20 cellular contexts compared by ENCODE assay signal in the genomic region with DNA sequence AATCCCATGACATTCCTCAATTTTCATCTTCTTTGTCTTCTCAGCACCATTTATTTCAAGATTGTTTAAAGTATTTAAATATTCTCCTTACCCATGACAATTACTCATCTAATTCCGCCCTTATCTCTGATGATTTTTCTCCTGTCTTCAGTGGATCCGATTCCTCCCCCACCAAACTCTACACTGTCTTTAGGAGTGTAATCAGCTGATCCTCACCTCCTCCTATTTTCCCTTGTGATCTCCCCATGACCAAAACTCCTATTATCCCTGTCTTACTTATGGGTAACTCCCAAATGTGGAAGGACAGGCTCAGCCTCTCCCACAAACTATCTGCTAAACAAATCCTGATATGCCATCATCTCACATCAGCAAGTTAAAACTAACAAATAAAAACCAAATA.
DNase-seq lines count a peak whose midpoint lies in the region; ATAC-seq, FAIRE-seq and TF ChIP-seq lines count a peak whose summit lies in the region.
"Had no signal": no experiment of that assay in that cellular context is flagged by ENCODE, and none has a peak within 500 bp of the region (broad histone marks: within the 10 kb centered on the region; RNA-seq: fewer than 3 reads in every experiment).

No MANE protein-coding gene starts in this region.

- no peaks in the 10 kb centered on the region for H3K36me3 Mint-ChIP-seq in astrocyte (ENCODE audit: low read depth, unreplicated experiment)
- H3K36me3 Mint-ChIP-seq: CD4-positive, CD25-positive, alpha-beta regulatory T cell; CD8-positive, alpha-beta T cell had no signal

- H2AFZ ChIP-seq in astrocyte (ENCODE audit: low read depth, low read length) (no peak overlapping the region), smooth muscle cell (ENCODE audit: low read depth) (peak overlapping the region; percentile 82), mammary epithelial cell (ENCODE audit: low read depth, low read length) (no peak overlapping the region)
- H2AFZ ChIP-seq: GM23338 had no signal

- no peaks in the 10 kb centered on the region for H3K36me3 ChIP-seq in astrocyte (ENCODE audit: insufficient read depth, low read length)
- no peaks in the 10 kb centered on the region for H3K36me3 ChIP-seq in smooth muscle cell (ENCODE audit: low read depth)
- H3K36me3 ChIP-seq in mammary epithelial cell (ENCODE audit: insufficient read depth, low read length): no peaks in the 10 kb centered on the region

- no peak for ATAC-seq in GM21367 (IDR thresholded peaks at IDR 0.05; ENCODE audit: unreplicated experiment)
- ATAC-seq: A549; CD8-positive, alpha-beta T cell; GM23338; HCT116 had no signal

- TF ChIP-seq CTCF in astrocyte (IDR thresholded peaks at IDR 0.05; ENCODE audit: insufficient read depth, low read depth, low read length) (no peak), fibroblast of pulmonary artery (IDR thresholded peaks at IDR 0.05; ENCODE audit: low read length, missing control alignments) (no peak), smooth muscle cell (IDR thresholded peaks at IDR 0.05; ENCODE audit: borderline replicate concordance, insufficient read depth, poor library complexity, severe bottlenecking) (no peak), mammary epithelial cell (conservative IDR thresholded peaks at IDR 0.05 in 1 of 2, IDR thresholded peaks at IDR 0.05 in 1 of 2; ENCODE audit: extremely low read depth in 1 of 2, insufficient read depth in 1 of 2, low read depth in 1 of 2, low read length in 2 of 2) (no peak)

- no peaks in the 10 kb centered on the region for H3K79me2 ChIP-seq in astrocyte (ENCODE audit: insufficient read depth, low read length)
- H3K79me2 ChIP-seq in smooth muscle cell (ENCODE audit: low read depth): no peaks in the 10 kb centered on the region
- no peaks in the 10 kb centered on the region for H3K79me2 ChIP-seq in mammary epithelial cell (ENCODE audit: insufficient read depth, low read length)

- 58% methylated on average over 2 of the region's 2 CpGs for WGBS in smooth muscle cell (ENCODE audit: low lambda C conversion rate)
- 100% methylated on average over 2 of the region's 2 CpGs for WGBS in mammary epithelial cell (ENCODE audit: low coverage, missing lambda C conversion rate)

- CTCF ChIA-PET in mammary epithelial cell (lab: Charles Lee; ENCODE audit: low non-redundant PET): no interaction called here

- FAIRE-seq in astrocyte (lab: Jason Lieb, UNC): no peak
- FAIRE-seq: A549, G401.6, GM12892 had no signal

- H3K4me3 ChIP-seq in astrocyte (ENCODE audit: insufficient read depth, low read depth, low read length): no peak overlapping the region
- no peak overlapping the region for H3K4me3 ChIP-seq in fibroblast of pulmonary artery (replicated peaks; ENCODE audit: low read depth, low read length)
- H3K4me3 ChIP-seq in smooth muscle cell: no peak overlapping the region
- no peak overlapping the region for H3K4me3 ChIP-seq in mammary epithelial cell (replicated peaks in 1 of 3; ENCODE audit: insufficient read depth in 1 of 3, low read depth in 2 of 3, low read length in 3 of 3)
- H3K4me3 ChIP-seq: A549, GM23338 had no signal

- peaks cover 5% of the 10 kb centered on the region for H3F3A ChIP-seq in smooth muscle cell (ENCODE audit: low read depth)

- H3K4me2 ChIP-seq in astrocyte (ENCODE audit: low read length) (no peak overlapping the region), smooth muscle cell (peak overlapping the region; percentile 26), mammary epithelial cell (ENCODE audit: insufficient read depth, low read depth, low read length) (no peak overlapping the region)
- H3K4me2 ChIP-seq: A549, GM23338 had no signal

- H3K27ac Mint-ChIP-seq in astrocyte (ENCODE audit: unreplicated experiment): no peak overlapping the region
- H3K27ac Mint-ChIP-seq: CD4-positive, CD25-positive, alpha-beta regulatory T cell; CD8-positive, alpha-beta T cell; GM23338; H9 had no signal

- BruUV-seq in mammary epithelial cell (replicated peaks; lab: Mats Ljungman, UMichigan): no TSS peak

- dilution Hi-C loops in mammary epithelial cell (cut with HindIII; ENCODE audit: low sequenced_read_pairs): no loop called here

- H4K20me1 ChIP-seq in astrocyte (ENCODE audit: insufficient read depth, low read length) (no peaks in the 10 kb centered on the region), smooth muscle cell (ENCODE audit: low read depth) (no peaks in the 10 kb centered on the region), mammary epithelial cell (ENCODE audit: insufficient read depth, low read length) (no peaks in the 10 kb centered on the region)

- H3K9me3 Mint-ChIP-seq in astrocyte (ENCODE audit: unreplicated experiment): no peaks in the 10 kb centered on the region
- H3K9me3 Mint-ChIP-seq: GM23338, H9 had no signal

- peak; percentile 61 for DNase-seq in NCI-H226
- no peak for DNase-seq in astrocyte (ENCODE audit: low read depth)
- DNase-seq in fibroblast of pulmonary artery (ENCODE audit: low read depth): peak; percentile 25
- DNase-seq in smooth muscle cell (lab: John Stamatoyannopoulos, UW; ENCODE audit: unreplicated experiment): no peak
- no peak for DNase-seq in ACHN
- no peak for DNase-seq in mammary epithelial cell
- DNase-seq: 8988T; C1 segment of cervical spinal cord; Caco-2; CD4-positive, CD25-positive, alpha-beta regulatory T cell; CD8-positive, alpha-beta T cell; DMS153; DND-41; H9 had no signal

- no peak overlapping the region for H3K9ac ChIP-seq in astrocyte (ENCODE audit: low read length)
- H3K9ac ChIP-seq in smooth muscle cell (ENCODE audit: low read depth): peak overlapping the region; percentile 0
- H3K9ac ChIP-seq in mammary epithelial cell (ENCODE audit: insufficient read depth, low read length): no peak overlapping the region

- H3K27me3 ChIP-seq in astrocyte (ENCODE audit: insufficient read depth, low read length): no peaks in the 10 kb centered on the region
- no peaks in the 10 kb centered on the region for H3K27me3 ChIP-seq in smooth muscle cell (ENCODE audit: low read depth)
- no peaks in the 10 kb centered on the region for H3K27me3 ChIP-seq in mammary epithelial cell (ENCODE audit: insufficient read depth, low read length)

- peaks cover 34% of the 10 kb centered on the region for H3K4me1 Mint-ChIP-seq in astrocyte (ENCODE audit: low read depth, unreplicated experiment)
- H3K4me1 Mint-ChIP-seq: CD4-positive, CD25-positive, alpha-beta regulatory T cell had no signal

- H3K9me3 ChIP-seq in astrocyte (ENCODE audit: insufficient read depth, low read depth, low read length) (no peaks in the 10 kb centered on the region), smooth muscle cell (replicated peaks; ENCODE audit: low read depth) (no peaks in the 10 kb centered on the region), mammary epithelial cell (replicated peaks; ENCODE audit: insufficient read depth, low read length) (no peaks in the 10 kb centered on the region)
- H3K9me3 ChIP-seq: Caco-2 had no signal

- H3K4me1 ChIP-seq in astrocyte (ENCODE audit: insufficient read depth, low read length) (peaks cover 10% of the 10 kb centered on the region), smooth muscle cell (ENCODE audit: low read depth) (no peaks in the 10 kb centered on the region), mammary epithelial cell (ENCODE audit: insufficient read depth, low read length) (peaks cover 10% of the 10 kb centered on the region)
- H3K4me1 ChIP-seq: A549 had no signal

- in situ Hi-C loops in ACHN (cut with HindIII; ENCODE audit: low pct_ligation_motif_present, low pct_unique_long_range_greater_than_20kb, low sequenced_read_pairs): no loop called here
- in situ Hi-C loops in mammary epithelial cell (cut with MboI; ENCODE audit: low sequenced_read_pairs in 2 of 2): no loop called here

- H3K27me3 Mint-ChIP-seq in astrocyte (ENCODE audit: low read depth, unreplicated experiment): no peaks in the 10 kb centered on the region

- intact Hi-C loops in mammary epithelial cell (cut with micrococcal nuclease): no loop called here

- peak overlapping the region; percentile 31 for H3K4me3 Mint-ChIP-seq in astrocyte (ENCODE audit: unreplicated experiment)
- H3K4me3 Mint-ChIP-seq: CD4-positive, CD25-positive, alpha-beta regulatory T cell; CD8-positive, alpha-beta T cell; GM23338; H9 had no signal

- H3K27ac ChIP-seq in astrocyte (ENCODE audit: low read depth, low read length): no peak overlapping the region
- H3K27ac ChIP-seq in smooth muscle cell (ENCODE audit: low read depth): peak overlapping the region; percentile 89
- no peak overlapping the region for H3K27ac ChIP-seq in mammary epithelial cell (ENCODE audit: insufficient read depth, low read depth, low read length)
- H3K27ac ChIP-seq: A549 had no signal

Comparison
In these comparisons a context has a peak if more than half of its experiments do, and no peak if none do; other contexts are left out.
1. DNase-seq: peak in NCI-H226 (single experiment) and fibroblast of pulmonary artery (single experiment); none in astrocyte (single experiment), smooth muscle cell (single experiment), ACHN (single experiment) and mammary epithelial cell (single experiment).